In genomic region chr1:178797590-178797989, GRCh38 we compare ENCODE assay signal across 20 cellular contexts.
"Had no signal": no experiment of that assay in that cellular context is flagged by ENCODE, and none has a peak within 500 bp of the region (broad histone marks: within the 10 kb centered on the region; RNA-seq: fewer than 3 reads in every experiment).

No MANE protein-coding gene starts in this region.

- H3K4me3 ChIP-seq: dorsolateral prefrontal cortex, heart left ventricle, psoas muscle, spleen had no signal

- H3K36me3 ChIP-seq: heart left ventricle, neutrophil had no signal

- FAIRE-seq: islet of Langerhans had no signal

- H3K27me3 ChIP-seq: dorsolateral prefrontal cortex, heart left ventricle, neutrophil, spleen had no signal

- H3K4me1 ChIP-seq: heart left ventricle, psoas muscle had no signal

- H3K9me3 ChIP-seq: neutrophil had no signal

- ATAC-seq: esophagus mucosa; heart left ventricle; left lobe of liver; naive thymus-derived CD8-positive, alpha-beta T cell; psoas muscle; sciatic nerve had no signal

- H3K27ac ChIP-seq: dorsolateral prefrontal cortex, heart left ventricle, neutrophil, psoas muscle had no signal

- DNase-seq: cortex of kidney; dorsolateral prefrontal cortex; effector CD8-positive, alpha-beta T cell; heart left ventricle; hippocampal formation; mammary epithelial cell; naive thymus-derived CD8-positive, alpha-beta T cell; psoas muscle; retina; spleen; stimulated activated CD4-positive, alpha-beta T cell treated with anti-CD3 and anti-CD28 coated beads, Interleukin-15, amount 100 ng/mL, for 24 hours; stimulated activated CD4-positive, alpha-beta T cell treated with anti-CD3 and anti-CD28 coated beads, Interleukin-2, amount 100 ng/mL, for 24 hours; stimulated activated CD4-positive, alpha-beta T cell treated with anti-CD3 and anti-CD28 coated beads, Interleukin-4, amount 100 ng/mL, for 4 hours; stimulated activated naive CD4-positive, alpha-beta T cell treated with Interleukin-2 at 50 U/mL for 16 hours had no signal

- H3K4me3 Mint-ChIP-seq: naive thymus-derived CD8-positive, alpha-beta T cell; type B pancreatic cell had no signal

- H3K27ac Mint-ChIP-seq: type B pancreatic cell had no signal
